In the genomic region with DNA sequence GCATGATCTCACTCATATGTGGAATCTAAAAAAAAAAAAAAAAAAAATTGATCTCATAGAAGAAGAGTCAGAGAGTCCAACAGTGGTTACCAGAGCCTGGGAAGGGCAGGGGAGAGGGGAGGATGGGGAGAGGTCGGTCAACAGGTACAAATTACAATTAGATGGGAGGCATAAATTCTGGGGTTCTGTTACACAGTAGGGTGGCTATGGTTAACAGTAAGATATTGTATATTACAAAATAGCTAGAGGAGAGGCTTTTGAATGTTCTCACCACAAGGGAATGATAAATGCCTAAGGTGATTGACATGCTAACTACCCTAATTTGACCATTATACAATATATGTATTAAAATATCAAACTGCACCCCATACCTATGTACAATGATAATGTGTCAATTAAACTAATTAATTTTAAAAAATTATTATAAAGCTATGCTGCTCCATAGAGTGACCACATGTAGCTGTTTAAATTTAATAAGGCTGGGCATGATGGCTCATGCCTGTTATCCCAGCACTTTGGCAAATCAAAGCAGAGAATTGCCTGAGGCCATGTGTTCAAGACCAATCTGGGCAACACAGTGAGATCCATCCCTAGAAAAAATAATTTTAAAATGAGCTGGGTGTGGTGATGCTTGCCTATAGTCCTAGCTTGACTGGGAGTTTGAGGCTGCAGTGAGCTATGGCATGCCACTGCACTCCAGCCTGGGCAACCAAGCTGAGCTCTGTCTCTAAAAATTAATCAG, we compare ENCODE assay signal across 1 cellular context.
TF ChIP-seq lines count a peak whose summit lies in the region.

No MANE protein-coding gene starts in this region.

TF ChIP-seq in HepG2, 621 proteins besides CTCF, POLR2A, EP300 and RAD21 (continued from another document):
- TF ChIP-seq ZNF672 (CRISPR knock-in tag; IDR thresholded peaks at IDR 0.05) (no peak), CCAR2 (optimal IDR thresholded peaks at IDR 0.05; ENCODE audit: low read depth, low read length) (no peak), RAD51 (IDR thresholded peaks at IDR 0.05; ENCODE audit: borderline replicate concordance) (no peak), ZNF232 (CRISPR knock-in tag; IDR thresholded peaks at IDR 0.05; ENCODE audit: borderline replicate concordance) (no peak)
